10 cellular contexts compared by ENCODE assay signal in the genomic region with DNA sequence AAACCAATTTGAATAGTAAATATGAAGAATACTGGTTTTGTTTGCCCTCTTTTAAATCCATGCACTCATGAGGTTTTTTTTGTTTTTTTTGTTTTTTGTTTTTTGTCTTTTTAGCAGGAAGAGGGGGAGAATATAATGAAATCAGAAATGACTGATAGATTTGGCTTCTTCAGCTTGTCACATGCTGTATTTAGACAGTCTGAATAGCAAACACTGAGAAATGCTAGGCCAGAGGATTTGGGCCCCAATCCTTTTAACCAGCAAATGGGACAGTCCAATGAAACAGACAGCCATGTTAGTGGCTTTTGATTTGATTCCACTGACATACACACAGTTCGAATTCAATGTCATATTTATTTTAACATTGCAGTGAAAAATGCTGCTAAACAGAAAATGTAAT.
"Had no signal": no experiment of that assay in that cellular context is flagged by ENCODE, and none has a peak within 500 bp of the region (broad histone marks: within the 10 kb centered on the region; RNA-seq: fewer than 3 reads in every experiment).

No MANE protein-coding gene starts in this region.

- DNase-seq: GM23248, GOT3, H9, HFFc6, KBM-7 had no signal

- ATAC-seq: HCT116, HepG2 had no signal

- H3K27ac ChIP-seq: GM23248, HL-60, KMS-11 had no signal

- FAIRE-seq: H54, HepG2 had no signal

- H3K4me3 ChIP-seq: GM23248 had no signal
